In the genomic region with DNA sequence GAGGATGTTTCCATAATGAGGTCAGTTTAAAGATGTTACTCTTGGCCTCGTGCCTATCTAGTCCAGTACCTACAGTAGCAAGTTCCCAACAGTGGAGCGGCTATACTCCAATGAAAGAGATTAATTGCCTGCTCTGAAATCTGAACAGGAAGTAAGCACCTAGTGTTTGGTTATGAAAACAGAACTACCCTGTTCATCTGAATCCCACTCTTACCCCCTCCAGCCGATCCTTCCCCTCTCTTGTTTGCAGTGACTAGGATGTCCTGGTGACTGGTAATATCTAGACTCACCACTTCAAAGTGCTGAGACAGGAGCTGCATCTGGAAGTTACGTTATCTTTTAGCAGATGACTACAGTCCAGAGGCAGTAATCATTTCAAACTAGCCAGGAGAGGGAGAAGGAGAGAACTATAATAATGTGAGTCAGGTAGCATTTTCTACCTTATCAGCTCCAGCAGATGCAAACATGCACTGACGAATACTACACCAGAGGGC, we compare ENCODE assay signal across 25 cellular contexts.
DNase-seq lines count a peak whose midpoint lies in the region; ATAC-seq, FAIRE-seq and TF ChIP-seq lines count a peak whose summit lies in the region.
"Had no signal": no experiment of that assay in that cellular context is flagged by ENCODE, and none has a peak within 500 bp of the region (broad histone marks: within the 10 kb centered on the region; RNA-seq: fewer than 3 reads in every experiment).

No MANE protein-coding gene starts in this region.

- no peaks in the 10 kb centered on the region for H4K20me1 ChIP-seq in astrocyte (ENCODE audit: insufficient read depth, low read length)

- intact Hi-C loops in left lung (cut with DNase I): no loop called here

- H3K4me1 ChIP-seq in BE2C: peaks cover 15% of the 10 kb centered on the region
- no peaks in the 10 kb centered on the region for H3K4me1 ChIP-seq in astrocyte (ENCODE audit: insufficient read depth, low read length)
- no peaks in the 10 kb centered on the region for H3K4me1 ChIP-seq in left lung

- no peak overlapping the region for H3K4me3 Mint-ChIP-seq in astrocyte (ENCODE audit: unreplicated experiment)
- H3K4me3 Mint-ChIP-seq: activated naive CD8-positive, alpha-beta T cell; B cell; CD8-positive, alpha-beta memory T cell; GM23338; nephron; T-cell had no signal

- DNase-seq in BE2C (peak; percentile 52), NCI-H510A treated with DMSO at 0.1 percent for 48 hours (lab: John Stamatoyannopoulos, UW) (peak; percentile 24), astrocyte (ENCODE audit: low read depth) (peak; percentile 8), iris pigment epithelial cell (ENCODE audit: low read depth) (peak; percentile 27), left lung (no peak), RWPE1 (ENCODE audit: low spot score) (no peak)
- DNase-seq: activated T-cell treated with anti-CD3 and anti-CD28 coated beads for 4 hours; aorta; CD8-positive, alpha-beta memory T cell; central memory CD4-positive, alpha-beta T cell; dermis blood vessel endothelial cell; DMS153; mucosa of descending colon; NCI-H1105; NCI-H2081; ovary; SIG-M5; stimulated activated CD4-positive, alpha-beta T cell treated with anti-CD3 and anti-CD28 coated beads, Interleukin-2, amount 100 ng/mL, for 48 hours; T-cell had no signal

- H3K27me3 Mint-ChIP-seq in astrocyte (ENCODE audit: low read depth, unreplicated experiment): peaks cover 2% of the 10 kb centered on the region
- H3K27me3 Mint-ChIP-seq: activated naive CD8-positive, alpha-beta T cell; B cell; CD8-positive, alpha-beta memory T cell had no signal

- no peak overlapping the region for H3K9ac ChIP-seq in astrocyte (ENCODE audit: low read length)

- H3K36me3 Mint-ChIP-seq in astrocyte (ENCODE audit: low read depth, unreplicated experiment): peaks cover 2% of the 10 kb centered on the region
- H3K36me3 Mint-ChIP-seq: activated naive CD8-positive, alpha-beta T cell; CD8-positive, alpha-beta memory T cell; T-cell had no signal

- FAIRE-seq in astrocyte (lab: Jason Lieb, UNC): no peak

- H3K9me3 ChIP-seq in BE2C: no peaks in the 10 kb centered on the region
- H3K9me3 ChIP-seq in astrocyte (ENCODE audit: insufficient read depth, low read depth, low read length): no peaks in the 10 kb centered on the region
- H3K9me3 ChIP-seq in left lung: no peaks in the 10 kb centered on the region
- H3K9me3 ChIP-seq: mucosa of descending colon, ovary had no signal

- H3K27me3 ChIP-seq in BE2C: no peaks in the 10 kb centered on the region
- no peaks in the 10 kb centered on the region for H3K27me3 ChIP-seq in astrocyte (ENCODE audit: insufficient read depth, low read length)
- H3K27me3 ChIP-seq in left lung: no peaks in the 10 kb centered on the region
- H3K27me3 ChIP-seq: ovary had no signal

- no peaks in the 10 kb centered on the region for H3K9me3 Mint-ChIP-seq in astrocyte (ENCODE audit: unreplicated experiment)
- H3K9me3 Mint-ChIP-seq: GM23338, nephron, T-cell had no signal

- TF ChIP-seq CTCF in BE2C (IDR thresholded peaks at IDR 0.05; ENCODE audit: low read depth, low read length) (peak; percentile 26; the same call in 1 of the 2 replicates), astrocyte (IDR thresholded peaks at IDR 0.05; ENCODE audit: insufficient read depth, low read depth, low read length) (no peak), left lung (IDR thresholded peaks at IDR 0.05) (no peak), RWPE1 (conservative IDR thresholded peaks at IDR 0.05; ENCODE audit: low read depth) (no peak)

- POLR2A ChIA-PET in RWPE1 (lab: Yijun Ruan, JAX; ENCODE audit: low non-redundant PET): no interaction called here

- no peaks in the 10 kb centered on the region for H3K36me3 ChIP-seq in BE2C
- H3K36me3 ChIP-seq in astrocyte (ENCODE audit: insufficient read depth, low read length): no peaks in the 10 kb centered on the region
- no peaks in the 10 kb centered on the region for H3K36me3 ChIP-seq in left lung
- H3K36me3 ChIP-seq: ovary had no signal

- H3K4me1 Mint-ChIP-seq in astrocyte (ENCODE audit: low read depth, unreplicated experiment): no peaks in the 10 kb centered on the region
- H3K4me1 Mint-ChIP-seq: B cell; CD8-positive, alpha-beta memory T cell; GM23338; nephron; T-cell had no signal

- H3K4me3 ChIP-seq in BE2C (ENCODE audit: low read depth, low read length) (no peak overlapping the region), astrocyte (ENCODE audit: insufficient read depth, low read depth, low read length) (no peak overlapping the region), left lung (no peak overlapping the region)
- H3K4me3 ChIP-seq: GM23338, mucosa of descending colon, ovary had no signal

- H3K27ac Mint-ChIP-seq in astrocyte (ENCODE audit: unreplicated experiment): no peak overlapping the region
- H3K27ac Mint-ChIP-seq: activated naive CD8-positive, alpha-beta T cell; B cell; CD8-positive, alpha-beta memory T cell; GM23338; T-cell had no signal

- CTCF ChIA-PET in RWPE1 (lab: Yijun Ruan, JAX): interaction anchor here (0.7 kb wide), 1 partner anchor 666 kb away, joined by 3 read pairs; no protein-coding TSS in a partner anchor

- H2AFZ ChIP-seq in astrocyte (ENCODE audit: low read depth, low read length): no peak overlapping the region
- H2AFZ ChIP-seq: GM23338 had no signal

- H3K4me2 ChIP-seq in astrocyte (ENCODE audit: low read length): no peak overlapping the region
- H3K4me2 ChIP-seq: GM23338 had no signal

- ATAC-seq in HG03521 (IDR thresholded peaks at IDR 0.05; ENCODE audit: unreplicated experiment) (no peak), HG03175 (IDR thresholded peaks at IDR 0.05; ENCODE audit: unreplicated experiment) (no peak), left lung (no peak)
- ATAC-seq: GM23338, mucosa of descending colon, T-cell had no signal

- H3K27ac ChIP-seq in astrocyte (ENCODE audit: low read depth, low read length) (no peak overlapping the region), left lung (no peak overlapping the region), RWPE1 (no peak overlapping the region)
- H3K27ac ChIP-seq: ovary had no signal

- no peaks in the 10 kb centered on the region for H3K79me2 ChIP-seq in astrocyte (ENCODE audit: insufficient read depth, low read length)

Comparison
In these comparisons a context has a peak if more than half of its experiments do, and no peak if none do; other contexts are left out.
1. DNase-seq: peak in BE2C (single experiment), NCI-H510A treated with DMSO at 0.1 percent for 48 hours (single experiment), astrocyte (single experiment) and iris pigment epithelial cell (single experiment); none in left lung (0 of 2) and RWPE1 (single experiment).